Comparison of ENCODE assay signal across 1 cellular context in the genomic region with DNA sequence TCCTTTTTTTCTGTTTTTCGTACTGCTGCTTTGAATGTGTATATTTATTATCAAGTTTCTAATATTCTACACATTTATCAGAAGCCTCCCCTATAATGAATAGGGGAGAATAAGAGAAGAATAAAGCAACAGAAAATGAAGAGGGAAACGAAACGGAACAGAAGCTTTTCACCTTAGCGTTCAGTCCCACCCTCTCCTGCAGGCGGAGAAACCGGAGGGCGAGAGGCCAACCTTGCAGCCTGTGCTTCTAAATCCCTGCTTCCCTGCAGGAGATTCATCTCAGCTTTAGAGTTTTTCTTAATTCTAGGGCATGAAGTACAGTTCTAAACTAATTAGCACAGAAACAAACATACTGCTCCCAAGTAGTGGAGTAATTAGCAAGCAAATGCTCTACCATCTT.
TF ChIP-seq lines count a peak whose summit lies in the region.

No MANE protein-coding gene starts in this region.

TF ChIP-seq in H1, 55 proteins besides CTCF, POLR2A, EP300 and RAD21 (continued from another document):
- TF ChIP-seq, protein P1, sequence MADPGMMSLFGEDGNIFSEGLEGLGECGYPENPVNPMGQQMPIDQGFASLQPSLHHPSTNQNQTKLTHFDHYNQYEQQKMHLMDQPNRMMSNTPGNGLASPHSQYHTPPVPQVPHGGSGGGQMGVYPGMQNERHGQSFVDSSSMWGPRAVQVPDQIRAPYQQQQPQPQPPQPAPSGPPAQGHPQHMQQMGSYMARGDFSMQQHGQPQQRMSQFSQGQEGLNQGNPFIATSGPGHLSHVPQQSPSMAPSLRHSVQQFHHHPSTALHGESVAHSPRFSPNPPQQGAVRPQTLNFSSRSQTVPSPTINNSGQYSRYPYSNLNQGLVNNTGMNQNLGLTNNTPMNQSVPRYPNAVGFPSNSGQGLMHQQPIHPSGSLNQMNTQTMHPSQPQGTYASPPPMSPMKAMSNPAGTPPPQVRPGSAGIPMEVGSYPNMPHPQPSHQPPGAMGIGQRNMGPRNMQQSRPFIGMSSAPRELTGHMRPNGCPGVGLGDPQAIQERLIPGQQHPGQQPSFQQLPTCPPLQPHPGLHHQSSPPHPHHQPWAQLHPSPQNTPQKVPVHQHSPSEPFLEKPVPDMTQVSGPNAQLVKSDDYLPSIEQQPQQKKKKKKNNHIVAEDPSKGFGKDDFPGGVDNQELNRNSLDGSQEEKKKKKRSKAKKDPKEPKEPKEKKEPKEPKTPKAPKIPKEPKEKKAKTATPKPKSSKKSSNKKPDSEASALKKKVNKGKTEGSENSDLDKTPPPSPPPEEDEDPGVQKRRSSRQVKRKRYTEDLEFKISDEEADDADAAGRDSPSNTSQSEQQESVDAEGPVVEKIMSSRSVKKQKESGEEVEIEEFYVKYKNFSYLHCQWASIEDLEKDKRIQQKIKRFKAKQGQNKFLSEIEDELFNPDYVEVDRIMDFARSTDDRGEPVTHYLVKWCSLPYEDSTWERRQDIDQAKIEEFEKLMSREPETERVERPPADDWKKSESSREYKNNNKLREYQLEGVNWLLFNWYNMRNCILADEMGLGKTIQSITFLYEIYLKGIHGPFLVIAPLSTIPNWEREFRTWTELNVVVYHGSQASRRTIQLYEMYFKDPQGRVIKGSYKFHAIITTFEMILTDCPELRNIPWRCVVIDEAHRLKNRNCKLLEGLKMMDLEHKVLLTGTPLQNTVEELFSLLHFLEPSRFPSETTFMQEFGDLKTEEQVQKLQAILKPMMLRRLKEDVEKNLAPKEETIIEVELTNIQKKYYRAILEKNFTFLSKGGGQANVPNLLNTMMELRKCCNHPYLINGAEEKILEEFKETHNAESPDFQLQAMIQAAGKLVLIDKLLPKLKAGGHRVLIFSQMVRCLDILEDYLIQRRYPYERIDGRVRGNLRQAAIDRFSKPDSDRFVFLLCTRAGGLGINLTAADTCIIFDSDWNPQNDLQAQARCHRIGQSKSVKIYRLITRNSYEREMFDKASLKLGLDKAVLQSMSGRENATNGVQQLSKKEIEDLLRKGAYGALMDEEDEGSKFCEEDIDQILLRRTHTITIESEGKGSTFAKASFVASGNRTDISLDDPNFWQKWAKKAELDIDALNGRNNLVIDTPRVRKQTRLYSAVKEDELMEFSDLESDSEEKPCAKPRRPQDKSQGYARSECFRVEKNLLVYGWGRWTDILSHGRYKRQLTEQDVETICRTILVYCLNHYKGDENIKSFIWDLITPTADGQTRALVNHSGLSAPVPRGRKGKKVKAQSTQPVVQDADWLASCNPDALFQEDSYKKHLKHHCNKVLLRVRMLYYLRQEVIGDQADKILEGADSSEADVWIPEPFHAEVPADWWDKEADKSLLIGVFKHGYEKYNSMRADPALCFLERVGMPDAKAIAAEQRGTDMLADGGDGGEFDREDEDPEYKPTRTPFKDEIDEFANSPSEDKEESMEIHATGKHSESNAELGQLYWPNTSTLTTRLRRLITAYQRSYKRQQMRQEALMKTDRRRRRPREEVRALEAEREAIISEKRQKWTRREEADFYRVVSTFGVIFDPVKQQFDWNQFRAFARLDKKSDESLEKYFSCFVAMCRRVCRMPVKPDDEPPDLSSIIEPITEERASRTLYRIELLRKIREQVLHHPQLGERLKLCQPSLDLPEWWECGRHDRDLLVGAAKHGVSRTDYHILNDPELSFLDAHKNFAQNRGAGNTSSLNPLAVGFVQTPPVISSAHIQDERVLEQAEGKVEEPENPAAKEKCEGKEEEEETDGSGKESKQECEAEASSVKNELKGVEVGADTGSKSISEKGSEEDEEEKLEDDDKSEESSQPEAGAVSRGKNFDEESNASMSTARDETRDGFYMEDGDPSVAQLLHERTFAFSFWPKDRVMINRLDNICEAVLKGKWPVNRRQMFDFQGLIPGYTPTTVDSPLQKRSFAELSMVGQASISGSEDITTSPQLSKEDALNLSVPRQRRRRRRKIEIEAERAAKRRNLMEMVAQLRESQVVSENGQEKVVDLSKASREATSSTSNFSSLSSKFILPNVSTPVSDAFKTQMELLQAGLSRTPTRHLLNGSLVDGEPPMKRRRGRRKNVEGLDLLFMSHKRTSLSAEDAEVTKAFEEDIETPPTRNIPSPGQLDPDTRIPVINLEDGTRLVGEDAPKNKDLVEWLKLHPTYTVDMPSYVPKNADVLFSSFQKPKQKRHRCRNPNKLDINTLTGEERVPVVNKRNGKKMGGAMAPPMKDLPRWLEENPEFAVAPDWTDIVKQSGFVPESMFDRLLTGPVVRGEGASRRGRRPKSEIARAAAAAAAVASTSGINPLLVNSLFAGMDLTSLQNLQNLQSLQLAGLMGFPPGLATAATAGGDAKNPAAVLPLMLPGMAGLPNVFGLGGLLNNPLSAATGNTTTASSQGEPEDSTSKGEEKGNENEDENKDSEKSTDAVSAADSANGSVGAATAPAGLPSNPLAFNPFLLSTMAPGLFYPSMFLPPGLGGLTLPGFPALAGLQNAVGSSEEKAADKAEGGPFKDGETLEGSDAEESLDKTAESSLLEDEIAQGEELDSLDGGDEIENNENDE (IDR thresholded peaks at IDR 0.05; ENCODE audit: insufficient replicate concordance, low read length) = no peak
- TF ChIP-seq POU5F1 (IDR thresholded peaks at IDR 0.05; ENCODE audit: low read depth, low read length) (no peak), ASH2L (IDR thresholded peaks at IDR 0.05; ENCODE audit: low read length) (no peak), CBX5 (IDR thresholded peaks at IDR 0.05; ENCODE audit: low read depth, low read length) (no peak), POLR2AphosphoS5 (IDR thresholded peaks at IDR 0.05; ENCODE audit: low read depth, low read length) (no peak), BCL11A (IDR thresholded peaks at IDR 0.05; ENCODE audit: low read depth in 2 of 2, low read length in 2 of 2) (no peak)
- TF ChIP-seq, protein P2, sequence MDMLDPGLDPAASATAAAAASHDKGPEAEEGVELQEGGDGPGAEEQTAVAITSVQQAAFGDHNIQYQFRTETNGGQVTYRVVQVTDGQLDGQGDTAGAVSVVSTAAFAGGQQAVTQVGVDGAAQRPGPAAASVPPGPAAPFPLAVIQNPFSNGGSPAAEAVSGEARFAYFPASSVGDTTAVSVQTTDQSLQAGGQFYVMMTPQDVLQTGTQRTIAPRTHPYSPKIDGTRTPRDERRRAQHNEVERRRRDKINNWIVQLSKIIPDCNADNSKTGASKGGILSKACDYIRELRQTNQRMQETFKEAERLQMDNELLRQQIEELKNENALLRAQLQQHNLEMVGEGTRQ (IDR thresholded peaks at IDR 0.05; ENCODE audit: low read length) = no peak
TF ChIP-seq in H1: peak in this region for 0.
